In genomic region chr1:155352600-155352999, GRCh38 we compare ENCODE assay signal across 25 cellular contexts. TPM values are rescaled to one million over a fixed set of nuclear protein-coding genes. Genes with fewer than 3 reads are reported as not detected.
A peak's percentile ranks its signal among the peaks of the same experiment; 100 is the strongest.
DNase-seq lines count a peak whose midpoint lies in the region; ATAC-seq and TF ChIP-seq lines count a peak whose summit lies in the region.
"Had no signal": no experiment of that assay in that cellular context is flagged by ENCODE, and none has a peak within 500 bp of the region (broad histone marks: within the 10 kb centered on the region; RNA-seq: fewer than 3 reads in every experiment).

No MANE protein-coding gene starts in this region.

- intact Hi-C loops in activated naive CD4-positive, alpha-beta T cell treated with anti-CD3 and anti-CD28 coated beads for 36 hours (cut with micrococcal nuclease) = no loop called here
- intact Hi-C loops in left lung (cut with DNase I) = no loop called here

- peak overlapping the region; percentile 30 for H3K27ac Mint-ChIP-seq in activated naive CD4-positive, alpha-beta T cell treated with anti-CD3 and anti-CD28 coated beads, Interleukin-2, amount 50 U/mL, for 24 hours
- no peak overlapping the region for H3K27ac Mint-ChIP-seq in activated naive CD4-positive, alpha-beta T cell treated with anti-CD3 and anti-CD28 coated beads for 36 hours
- H3K27ac Mint-ChIP-seq: HFFc6 had no signal

- no peak overlapping the region for H4K8ac ChIP-seq in mesendoderm (ENCODE audit: low read depth, low read length)

- H3K27me3 ChIP-seq in mesendoderm (ENCODE audit: insufficient read depth, low read length, poor library complexity) = no peaks in the 10 kb centered on the region
- H3K27me3 ChIP-seq in thymus (ENCODE audit: control insufficient read depth, insufficient read depth) = no peaks in the 10 kb centered on the region
- no peaks in the 10 kb centered on the region for H3K27me3 ChIP-seq in left lung
- H3K27me3 ChIP-seq: BE2C had no signal

- H3K56ac ChIP-seq in mesendoderm (ENCODE audit: low read length) = no peak overlapping the region

- no peak overlapping the region for H3K4ac ChIP-seq in mesendoderm (ENCODE audit: low read depth, low read length)

- H3K27ac ChIP-seq in SK-N-MC (0 out of 2 replicates have a peak overlapping the region, but pooled peaks have one; percentile 2), mesendoderm (ENCODE audit: low read depth, low read length) (no peak overlapping the region), thymus (ENCODE audit: low read depth) (peak overlapping the region; percentile 31), left lung (no peak overlapping the region)
- H3K27ac ChIP-seq: HL-60 had no signal

- H3K36me3 ChIP-seq in SK-N-MC (ENCODE audit: insufficient read depth, low read length) (peaks cover 70% of the 10 kb centered on the region), mesendoderm (ENCODE audit: control insufficient read depth, insufficient read depth, low read length) (peaks cover 2% of the 10 kb centered on the region), thymus (ENCODE audit: control insufficient read depth, insufficient read depth) (peaks cover 40% of the 10 kb centered on the region), left lung (peaks cover 6 to 100% of the 10 kb centered on the region in 2 donors)

- no peak overlapping the region for H2BK15ac ChIP-seq in mesendoderm (replicated peaks; ENCODE audit: low read depth)

- no peaks in the 10 kb centered on the region for H3K27me3 Mint-ChIP-seq in activated naive CD4-positive, alpha-beta T cell treated with anti-CD3 and anti-CD28 coated beads, Interleukin-2, amount 50 U/mL, for 24 hours
- H3K27me3 Mint-ChIP-seq in activated naive CD4-positive, alpha-beta T cell treated with anti-CD3 and anti-CD28 coated beads for 36 hours (ENCODE audit: low read depth) = no peaks in the 10 kb centered on the region
- H3K27me3 Mint-ChIP-seq: CD4-positive, CD25-positive, alpha-beta regulatory T cell; CD8-positive, alpha-beta memory T cell had no signal

- H3K79me2 ChIP-seq in mesendoderm (ENCODE audit: control insufficient read depth, insufficient read depth, low read length) = no peaks in the 10 kb centered on the region

- no peaks in the 10 kb centered on the region for H3K9me3 Mint-ChIP-seq in activated naive CD4-positive, alpha-beta T cell treated with anti-CD3 and anti-CD28 coated beads, Interleukin-2, amount 50 U/mL, for 24 hours
- H3K9me3 Mint-ChIP-seq in activated naive CD4-positive, alpha-beta T cell treated with anti-CD3 and anti-CD28 coated beads for 36 hours = no peaks in the 10 kb centered on the region
- H3K9me3 Mint-ChIP-seq: CD4-positive, CD25-positive, alpha-beta regulatory T cell; CD8-positive, alpha-beta memory T cell; HFFc6 had no signal

- H2AK5ac ChIP-seq in mesendoderm (ENCODE audit: low read length) = no peak overlapping the region

- no peak for ATAC-seq in left lung
- ATAC-seq: GM12878, HCT116 had no signal

- H4K5ac ChIP-seq in mesendoderm (ENCODE audit: low read length) = no peak overlapping the region

- WGBS in mesendoderm (ENCODE audit: extremely low coverage, insufficient coverage, low lambda C conversion rate) = no CpG with 5 or more reads among the region's 6 CpGs
- WGBS in thymus = 62% methylated on average over 6 of the region's 6 CpGs

- no peak overlapping the region for H3K4me3 Mint-ChIP-seq in activated naive CD4-positive, alpha-beta T cell treated with anti-CD3 and anti-CD28 coated beads, Interleukin-2, amount 50 U/mL, for 24 hours
- H3K4me3 Mint-ChIP-seq in activated naive CD4-positive, alpha-beta T cell treated with anti-CD3 and anti-CD28 coated beads for 36 hours = no peak overlapping the region
- H3K4me3 Mint-ChIP-seq: CD4-positive, CD25-positive, alpha-beta regulatory T cell; CD8-positive, alpha-beta memory T cell; HFFc6 had no signal

- H3K36me3 Mint-ChIP-seq in activated naive CD4-positive, alpha-beta T cell treated with anti-CD3 and anti-CD28 coated beads, Interleukin-2, amount 50 U/mL, for 24 hours = peaks cover 8% of the 10 kb centered on the region
- peaks cover 37% of the 10 kb centered on the region for H3K36me3 Mint-ChIP-seq in activated naive CD4-positive, alpha-beta T cell treated with anti-CD3 and anti-CD28 coated beads for 36 hours (ENCODE audit: low read depth)

- no peak overlapping the region for H3K9ac ChIP-seq in SK-N-MC (ENCODE audit: insufficient read length)
- H3K9ac ChIP-seq in mesendoderm (ENCODE audit: low read length) = no peak overlapping the region

- no peak overlapping the region for H3K18ac ChIP-seq in mesendoderm (ENCODE audit: low read length)

- H3K79me1 ChIP-seq in mesendoderm (ENCODE audit: low read length) = no peaks in the 10 kb centered on the region

- H3K4me1 Mint-ChIP-seq in activated naive CD4-positive, alpha-beta T cell treated with anti-CD3 and anti-CD28 coated beads, Interleukin-2, amount 50 U/mL, for 24 hours = no peaks in the 10 kb centered on the region
- H3K4me1 Mint-ChIP-seq in activated naive CD4-positive, alpha-beta T cell treated with anti-CD3 and anti-CD28 coated beads for 36 hours (ENCODE audit: low read depth) = no peaks in the 10 kb centered on the region
- H3K4me1 Mint-ChIP-seq: CD8-positive, alpha-beta memory T cell had no signal

- no peak overlapping the region for H2BK120ac ChIP-seq in mesendoderm (ENCODE audit: low read depth, low read length)

- H3K4me3 ChIP-seq in SK-N-MC (no peak overlapping the region), mesendoderm (ENCODE audit: low read length) (no peak overlapping the region), thymus (ENCODE audit: low read length) (no peak overlapping the region), left lung (no peak overlapping the region)
- H3K4me3 ChIP-seq: GM12878 had no signal

- no peak for DNase-seq in activated naive CD4-positive, alpha-beta T cell treated with anti-CD3 and anti-CD28 coated beads for 36 hours
- DNase-seq in SK-N-MC (ENCODE audit: low read depth, low spot score) = no peak
- peak; percentile 2 for DNase-seq in mesendoderm
- DNase-seq in superior temporal gyrus (ENCODE audit: extremely low spot score) = no peak
- no peak for DNase-seq in left lung
- DNase-seq: ACHN; BE2C; C1 segment of cervical spinal cord; CD4-positive, CD25-positive, alpha-beta regulatory T cell; CD8-positive, alpha-beta memory T cell; COR-L47; DMS 273 treated with DMSO at 0.1 percent for 48 hours; DMS53; DND-41; EL; GOT3; H7; HFFc6 had no signal

- no peak overlapping the region for H2BK5ac ChIP-seq in mesendoderm (ENCODE audit: low read length)

- TF ChIP-seq CTCF in left lung (IDR thresholded peaks at IDR 0.05) = no peak

- H3K23ac ChIP-seq in mesendoderm (ENCODE audit: low read length) = no peak overlapping the region

- H3K4me1 ChIP-seq in mesendoderm (ENCODE audit: control insufficient read depth, low read depth, low read length) = no peaks in the 10 kb centered on the region
- H3K4me1 ChIP-seq in thymus (ENCODE audit: control insufficient read depth, insufficient read depth, low read length) = peaks cover 4% of the 10 kb centered on the region
- H3K4me1 ChIP-seq in left lung = no peaks in the 10 kb centered on the region
- H3K4me1 ChIP-seq: BE2C had no signal

- no peak overlapping the region for H3K4me2 ChIP-seq in mesendoderm (ENCODE audit: low read length)

- H3K9me3 ChIP-seq in SK-N-MC (ENCODE audit: low read depth, low read length) (no peaks in the 10 kb centered on the region), thymus (ENCODE audit: control insufficient read depth) (no peaks in the 10 kb centered on the region), left lung (no peaks in the 10 kb centered on the region)
- H3K9me3 ChIP-seq: BE2C had no signal

- CTCF ChIA-PET in activated naive CD4-positive, alpha-beta T cell treated with anti-CD3 and anti-CD28 coated beads for 36 hours (lab: Charles Lee) = interaction anchor here (0.7 to 1.1 kb wide), 3 partner anchors 10 to 326 kb away, joined by 3 to 4 read pairs (median 3); no protein-coding TSS in a partner anchor

RNA-seq across cellular contexts. Expression of gene RUSC1, which starts 31.9 kb away (rescaled TPM):
- 10 to 100 TPM; 16.8 to 17.2 TPM for total RNA-seq in activated naive CD4-positive, alpha-beta T cell treated with anti-CD3 and anti-CD28 coated beads for 36 hours
- 36.2 TPM for polyA plus RNA-seq in mesendoderm (2013, experiment 1 of 2)
- 36.1 TPM for polyA plus RNA-seq in mesendoderm (2013, experiment 2 of 2)
- 18.0 TPM for polyA plus RNA-seq in thymus
- total RNA-seq in left lung = 10 to 100 TPM; 36.2 to 42.8 TPM

RNA-seq across cellular contexts. Expression of gene FDPS, which starts 43.9 kb away (rescaled TPM):
- 100 to 1,000 TPM; 332 to 333 TPM for total RNA-seq in activated naive CD4-positive, alpha-beta T cell treated with anti-CD3 and anti-CD28 coated beads for 36 hours
- 307 TPM for polyA plus RNA-seq in mesendoderm (2013, experiment 1 of 2)
- 295 TPM for polyA plus RNA-seq in mesendoderm (2013, experiment 2 of 2)
- polyA plus RNA-seq in thymus = 119 TPM
- 100 to 1,000 TPM; 206 to 411 TPM for total RNA-seq in left lung

RNA-seq across cellular contexts. Expression of gene PKLR, which starts 51.4 kb away (rescaled TPM):
- total RNA-seq in activated naive CD4-positive, alpha-beta T cell treated with anti-CD3 and anti-CD28 coated beads for 36 hours = not detected
- 0.28 TPM for polyA plus RNA-seq in mesendoderm (2013, experiment 1 of 2)
- polyA plus RNA-seq in mesendoderm (2013, experiment 2 of 2) = 0.35 TPM
- polyA plus RNA-seq in thymus = 0.05 TPM
- not detected for total RNA-seq in left lung
- total RNA-seq: CD4-positive, CD25-positive, alpha-beta regulatory T cell; CD8-positive, alpha-beta memory T cell; G401; HFFc6; HT1080 had no signal
- polyA plus RNA-seq: CD4-positive, CD25-positive, alpha-beta regulatory T cell; CD8-positive, alpha-beta memory T cell had no signal

Comparison
In these comparisons a context has a peak if more than half of its experiments do, and no peak if none do; other contexts are left out.
1. H3K27ac ChIP-seq: peak in SK-N-MC (single experiment) and thymus (single experiment); none in mesendoderm (single experiment) and left lung (0 of 2).